Comparison of ENCODE assay signal across 8 cellular contexts in genomic region chr6:69729870-69730449, GRCh38.
DNase-seq lines count a peak whose midpoint lies in the region; ATAC-seq and TF ChIP-seq lines count a peak whose summit lies in the region.

No MANE protein-coding gene starts in this region.

- H3K4me1 Mint-ChIP-seq in CD14-positive monocyte (no peaks in the 10 kb centered on the region), WTC11 (peaks cover 4% of the 10 kb centered on the region)

- H3K27ac ChIP-seq in SU-DHL-6 (ENCODE audit: low read depth, low read length) (no peak overlapping the region), lower lobe of right lung (no peak overlapping the region)

- no peak overlapping the region for H3K4me3 ChIP-seq in HFF-Myc (replicated peaks; ENCODE audit: low read depth, low read length)
- H3K4me3 ChIP-seq in SU-DHL-6 (ENCODE audit: insufficient read depth, low read length, poor library complexity, severe bottlenecking): no peak overlapping the region
- no peak overlapping the region for H3K4me3 ChIP-seq in lower lobe of right lung

- H3K36me3 ChIP-seq in SU-DHL-6 (ENCODE audit: low read length): no peaks in the 10 kb centered on the region
- H3K36me3 ChIP-seq in lower lobe of right lung: no peaks in the 10 kb centered on the region

- CTCF ChIA-PET in WTC11 (lab: Charles Lee): interaction anchor here (0.7 to 1.1 kb wide), 4 partner anchors 9 to 378 kb away, joined by 3 to 4 read pairs (median 4); partner anchors contain the start of gene LMBRD1

- 0 out of 2 replicates have a peak, but pooled peaks cover 3% of the 10 kb centered on the region for H3F3A ChIP-seq in SU-DHL-6 (ENCODE audit: insufficient read depth)

- H3K36me3 Mint-ChIP-seq in CD14-positive monocyte (peaks cover 21 to 32% of the 10 kb centered on the region in 2 donors), WTC11 (peaks cover 15% of the 10 kb centered on the region)

- H3K4me2 ChIP-seq in SU-DHL-6 (ENCODE audit: low read depth, low read length, poor library complexity, severe bottlenecking): no peak overlapping the region

- no peaks in the 10 kb centered on the region for H3K9me2 ChIP-seq in SU-DHL-6 (replicated peaks; ENCODE audit: insufficient read depth, low read length)

- H3K9ac ChIP-seq in SU-DHL-6 (ENCODE audit: low read length): no peak overlapping the region

- H3K9me3 ChIP-seq in SU-DHL-6 (ENCODE audit: insufficient read depth, low read length): no peaks in the 10 kb centered on the region
- H3K9me3 ChIP-seq in lower lobe of right lung: peaks cover 3% of the 10 kb centered on the region

- TF ChIP-seq CTCF in CD14-positive monocyte (IDR thresholded peaks at IDR 0.05): peak; percentile 40
- peak; percentile 11 for TF ChIP-seq CTCF in HFF-Myc (IDR thresholded peaks at IDR 0.05; ENCODE audit: low read depth, low read length, missing control alignments)
- peak; percentile 43 for TF ChIP-seq CTCF in SU-DHL-6 (IDR thresholded peaks at IDR 0.05; ENCODE audit: insufficient read depth, low read length, poor library complexity, severe bottlenecking)
- TF ChIP-seq CTCF in lower lobe of right lung (IDR thresholded peaks at IDR 0.05): peak; percentile 33
- TF ChIP-seq CTCF in WTC11 (IDR thresholded peaks at IDR 0.05): no peak; the same call in 1 of the 2 replicates

- H3K4me1 ChIP-seq in lower lobe of right lung: no peaks in the 10 kb centered on the region

- H3K4me3 Mint-ChIP-seq in CD14-positive monocyte (no peak overlapping the region), WTC11 (no peak overlapping the region)

- H3K9me3 Mint-ChIP-seq in CD14-positive monocyte (peaks cover 2 to 11% (median 9%) of the 10 kb centered on the region in 7 donors), WTC11 (peaks cover 16% of the 10 kb centered on the region)

- no peaks in the 10 kb centered on the region for H3K27me3 ChIP-seq in SU-DHL-6 (ENCODE audit: low read length)
- no peaks in the 10 kb centered on the region for H3K27me3 ChIP-seq in lower lobe of right lung (ENCODE audit: low read depth)

- H3K27ac Mint-ChIP-seq in CD14-positive monocyte (no peak overlapping the region), WTC11 (no peak overlapping the region)

- DNase-seq in CD14-positive monocyte (ENCODE audit: low spot score) (no peak), HFF-Myc (ENCODE audit: extremely low read depth, low read depth) (no peak), lower lobe of right lung (no peak), ecto neural progenitor cell (ENCODE audit: low spot score) (no peak), WTC11 (ENCODE audit: low spot score) (no peak)

- POLR2A ChIA-PET in WTC11 (lab: Charles Lee): no interaction called here

- H3K27me3 Mint-ChIP-seq in CD14-positive monocyte (ENCODE audit: low read depth in 3 of 3) (no peaks in the 10 kb centered on the region), WTC11 (ENCODE audit: low read depth) (no peaks in the 10 kb centered on the region)

- ATAC-seq in lower lobe of right lung: no peak
- ATAC-seq in WTC11: no peak
- ATAC-seq in HG02852 (IDR thresholded peaks at IDR 0.05; ENCODE audit: unreplicated experiment): no peak
- ATAC-seq in GM18907 (IDR thresholded peaks at IDR 0.05; ENCODE audit: unreplicated experiment): no peak

- intact Hi-C loops in CD14-positive monocyte (cut with micrococcal nuclease) (no loop called here), lower lobe of right lung (cut with DNase I) (no loop called here)

- H4K20me1 ChIP-seq in SU-DHL-6 (ENCODE audit: low read depth, low read length): no peaks in the 10 kb centered on the region

- no peaks in the 10 kb centered on the region for H3K79me2 ChIP-seq in SU-DHL-6 (ENCODE audit: insufficient read depth, low read length)

- no peak overlapping the region for H2AFZ ChIP-seq in SU-DHL-6 (ENCODE audit: low read depth, low read length, severe bottlenecking)

TF ChIP-seq in WTC11, 78 proteins besides CTCF, POLR2A, EP300 and RAD21:
- TF ChIP-seq IRF2 (CRISPR knock-in tag; IDR thresholded peaks at IDR 0.05; ENCODE audit: borderline replicate concordance, low read depth) (no peak), ZNF281 (CRISPR knock-in tag; IDR thresholded peaks at IDR 0.05) (no peak), ZNF232 (CRISPR knock-in tag; IDR thresholded peaks at IDR 0.05) (no peak), E2F5 (CRISPR knock-in tag; IDR thresholded peaks at IDR 0.05) (no peak), E2F1 (CRISPR knock-in tag; IDR thresholded peaks at IDR 0.05) (no peak), IRF1 (CRISPR knock-in tag; IDR thresholded peaks at IDR 0.05) (no peak), ZNF512 (CRISPR knock-in tag; IDR thresholded peaks at IDR 0.05; ENCODE audit: borderline replicate concordance) (no peak), JAZF1 (CRISPR knock-in tag; IDR thresholded peaks at IDR 0.05) (no peak), GRHL2 (CRISPR knock-in tag; IDR thresholded peaks at IDR 0.05; ENCODE audit: insufficient replicate concordance, severe bottlenecking) (no peak), NFE2L1 (CRISPR knock-in tag; IDR thresholded peaks at IDR 0.05) (no peak), NR3C1 (CRISPR knock-in tag; conservative IDR thresholded peaks at IDR 0.05; ENCODE audit: low read depth) (no peak)
